Comparison of ENCODE assay signal across 1 cellular context in genomic region chr6:98384766-98385165, GRCh38.
TF ChIP-seq lines count a peak whose summit lies in the region.

No MANE protein-coding gene starts in this region.

TF ChIP-seq in H1, 55 proteins besides CTCF, POLR2A, EP300 and RAD21 (continued from another document):
- TF ChIP-seq, protein P1, sequence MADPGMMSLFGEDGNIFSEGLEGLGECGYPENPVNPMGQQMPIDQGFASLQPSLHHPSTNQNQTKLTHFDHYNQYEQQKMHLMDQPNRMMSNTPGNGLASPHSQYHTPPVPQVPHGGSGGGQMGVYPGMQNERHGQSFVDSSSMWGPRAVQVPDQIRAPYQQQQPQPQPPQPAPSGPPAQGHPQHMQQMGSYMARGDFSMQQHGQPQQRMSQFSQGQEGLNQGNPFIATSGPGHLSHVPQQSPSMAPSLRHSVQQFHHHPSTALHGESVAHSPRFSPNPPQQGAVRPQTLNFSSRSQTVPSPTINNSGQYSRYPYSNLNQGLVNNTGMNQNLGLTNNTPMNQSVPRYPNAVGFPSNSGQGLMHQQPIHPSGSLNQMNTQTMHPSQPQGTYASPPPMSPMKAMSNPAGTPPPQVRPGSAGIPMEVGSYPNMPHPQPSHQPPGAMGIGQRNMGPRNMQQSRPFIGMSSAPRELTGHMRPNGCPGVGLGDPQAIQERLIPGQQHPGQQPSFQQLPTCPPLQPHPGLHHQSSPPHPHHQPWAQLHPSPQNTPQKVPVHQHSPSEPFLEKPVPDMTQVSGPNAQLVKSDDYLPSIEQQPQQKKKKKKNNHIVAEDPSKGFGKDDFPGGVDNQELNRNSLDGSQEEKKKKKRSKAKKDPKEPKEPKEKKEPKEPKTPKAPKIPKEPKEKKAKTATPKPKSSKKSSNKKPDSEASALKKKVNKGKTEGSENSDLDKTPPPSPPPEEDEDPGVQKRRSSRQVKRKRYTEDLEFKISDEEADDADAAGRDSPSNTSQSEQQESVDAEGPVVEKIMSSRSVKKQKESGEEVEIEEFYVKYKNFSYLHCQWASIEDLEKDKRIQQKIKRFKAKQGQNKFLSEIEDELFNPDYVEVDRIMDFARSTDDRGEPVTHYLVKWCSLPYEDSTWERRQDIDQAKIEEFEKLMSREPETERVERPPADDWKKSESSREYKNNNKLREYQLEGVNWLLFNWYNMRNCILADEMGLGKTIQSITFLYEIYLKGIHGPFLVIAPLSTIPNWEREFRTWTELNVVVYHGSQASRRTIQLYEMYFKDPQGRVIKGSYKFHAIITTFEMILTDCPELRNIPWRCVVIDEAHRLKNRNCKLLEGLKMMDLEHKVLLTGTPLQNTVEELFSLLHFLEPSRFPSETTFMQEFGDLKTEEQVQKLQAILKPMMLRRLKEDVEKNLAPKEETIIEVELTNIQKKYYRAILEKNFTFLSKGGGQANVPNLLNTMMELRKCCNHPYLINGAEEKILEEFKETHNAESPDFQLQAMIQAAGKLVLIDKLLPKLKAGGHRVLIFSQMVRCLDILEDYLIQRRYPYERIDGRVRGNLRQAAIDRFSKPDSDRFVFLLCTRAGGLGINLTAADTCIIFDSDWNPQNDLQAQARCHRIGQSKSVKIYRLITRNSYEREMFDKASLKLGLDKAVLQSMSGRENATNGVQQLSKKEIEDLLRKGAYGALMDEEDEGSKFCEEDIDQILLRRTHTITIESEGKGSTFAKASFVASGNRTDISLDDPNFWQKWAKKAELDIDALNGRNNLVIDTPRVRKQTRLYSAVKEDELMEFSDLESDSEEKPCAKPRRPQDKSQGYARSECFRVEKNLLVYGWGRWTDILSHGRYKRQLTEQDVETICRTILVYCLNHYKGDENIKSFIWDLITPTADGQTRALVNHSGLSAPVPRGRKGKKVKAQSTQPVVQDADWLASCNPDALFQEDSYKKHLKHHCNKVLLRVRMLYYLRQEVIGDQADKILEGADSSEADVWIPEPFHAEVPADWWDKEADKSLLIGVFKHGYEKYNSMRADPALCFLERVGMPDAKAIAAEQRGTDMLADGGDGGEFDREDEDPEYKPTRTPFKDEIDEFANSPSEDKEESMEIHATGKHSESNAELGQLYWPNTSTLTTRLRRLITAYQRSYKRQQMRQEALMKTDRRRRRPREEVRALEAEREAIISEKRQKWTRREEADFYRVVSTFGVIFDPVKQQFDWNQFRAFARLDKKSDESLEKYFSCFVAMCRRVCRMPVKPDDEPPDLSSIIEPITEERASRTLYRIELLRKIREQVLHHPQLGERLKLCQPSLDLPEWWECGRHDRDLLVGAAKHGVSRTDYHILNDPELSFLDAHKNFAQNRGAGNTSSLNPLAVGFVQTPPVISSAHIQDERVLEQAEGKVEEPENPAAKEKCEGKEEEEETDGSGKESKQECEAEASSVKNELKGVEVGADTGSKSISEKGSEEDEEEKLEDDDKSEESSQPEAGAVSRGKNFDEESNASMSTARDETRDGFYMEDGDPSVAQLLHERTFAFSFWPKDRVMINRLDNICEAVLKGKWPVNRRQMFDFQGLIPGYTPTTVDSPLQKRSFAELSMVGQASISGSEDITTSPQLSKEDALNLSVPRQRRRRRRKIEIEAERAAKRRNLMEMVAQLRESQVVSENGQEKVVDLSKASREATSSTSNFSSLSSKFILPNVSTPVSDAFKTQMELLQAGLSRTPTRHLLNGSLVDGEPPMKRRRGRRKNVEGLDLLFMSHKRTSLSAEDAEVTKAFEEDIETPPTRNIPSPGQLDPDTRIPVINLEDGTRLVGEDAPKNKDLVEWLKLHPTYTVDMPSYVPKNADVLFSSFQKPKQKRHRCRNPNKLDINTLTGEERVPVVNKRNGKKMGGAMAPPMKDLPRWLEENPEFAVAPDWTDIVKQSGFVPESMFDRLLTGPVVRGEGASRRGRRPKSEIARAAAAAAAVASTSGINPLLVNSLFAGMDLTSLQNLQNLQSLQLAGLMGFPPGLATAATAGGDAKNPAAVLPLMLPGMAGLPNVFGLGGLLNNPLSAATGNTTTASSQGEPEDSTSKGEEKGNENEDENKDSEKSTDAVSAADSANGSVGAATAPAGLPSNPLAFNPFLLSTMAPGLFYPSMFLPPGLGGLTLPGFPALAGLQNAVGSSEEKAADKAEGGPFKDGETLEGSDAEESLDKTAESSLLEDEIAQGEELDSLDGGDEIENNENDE (IDR thresholded peaks at IDR 0.05; ENCODE audit: insufficient replicate concordance, low read length) = no peak
- TF ChIP-seq TBP (IDR thresholded peaks at IDR 0.05; ENCODE audit: low read depth, low read length) (no peak), TCF12 (IDR thresholded peaks at IDR 0.05; ENCODE audit: low read depth, low read length) (no peak)
- TF ChIP-seq, protein P2, sequence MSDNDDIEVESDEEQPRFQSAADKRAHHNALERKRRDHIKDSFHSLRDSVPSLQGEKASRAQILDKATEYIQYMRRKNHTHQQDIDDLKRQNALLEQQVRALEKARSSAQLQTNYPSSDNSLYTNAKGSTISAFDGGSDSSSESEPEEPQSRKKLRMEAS (IDR thresholded peaks at IDR 0.05) = no peak
